ENCODE assay signal across 14 cellular contexts in genomic region chr17:1201132-1201702, GRCh38. TPM values are rescaled to one million over a fixed set of nuclear protein-coding genes. Genes with fewer than 3 reads are reported as not detected.
DNase-seq lines count a peak whose midpoint lies in the region; TF ChIP-seq lines count a peak whose summit lies in the region.
"Had no signal": no experiment of that assay in that cellular context is flagged by ENCODE, and none has a peak within 500 bp of the region (broad histone marks: within the 10 kb centered on the region; RNA-seq: fewer than 3 reads in every experiment).

No MANE protein-coding gene starts in this region.

- intact Hi-C loops in activated CD4-positive, alpha-beta T cell treated with anti-CD3 and anti-CD28 coated beads, Interleukin-2, amount 10 ng/mL, durations not matched to agents 24 days and 14 days (cut with micrococcal nuclease): no loop called here
- intact Hi-C loops in colonic mucosa (cut with DNase I): no loop called here

- no peak overlapping the region for H3K27ac ChIP-seq in colonic mucosa
- H3K27ac ChIP-seq: ascending aorta, right atrium auricular region, VCaP had no signal

- peak; percentile 86 for DNase-seq in activated CD4-positive, alpha-beta T cell treated with anti-CD3 and anti-CD28 coated beads, Interleukin-2, amount 10 ng/mL, durations not matched to agents 24 days and 14 days
- no peak for DNase-seq in activated CD4-positive, alpha-beta T cell treated with anti-CD3 and anti-CD28 coated beads, Interleukin-2, amount 50 U/mL, for 4 hours
- peak; percentile 81 for DNase-seq in activated CD8-positive, alpha-beta memory T cell treated with anti-CD3 and anti-CD28 coated beads for 24 hours
- no peak for DNase-seq in colonic mucosa
- DNase-seq in stimulated activated naive CD4-positive, alpha-beta T cell treated with Interleukin-2 at 50 U/mL for 16 hours (lab: John Stamatoyannopoulos, UW): peak; percentile 23
- no peak for DNase-seq in NCI-H2107 (lab: John Stamatoyannopoulos, UW)
- no peak for DNase-seq in AG08396 (ENCODE audit: low spot score)
- DNase-seq in NCI-H510A (lab: John Stamatoyannopoulos, UW): no peak
- DNase-seq: hippocampal formation, NCI-H2171 had no signal

- no peaks in the 10 kb centered on the region for H3K9me3 Mint-ChIP-seq in activated CD4-positive, alpha-beta T cell treated with anti-CD3 and anti-CD28 coated beads, Interleukin-2, amount 10 ng/mL, durations not matched to agents 24 days and 14 days

- no peak overlapping the region for H3K4me3 ChIP-seq in colonic mucosa
- H3K4me3 ChIP-seq: ascending aorta, K562, right atrium auricular region had no signal

- no peaks in the 10 kb centered on the region for H3K9me3 ChIP-seq in colonic mucosa
- H3K9me3 ChIP-seq: ascending aorta, right atrium auricular region had no signal

- peaks cover 4% of the 10 kb centered on the region for H3K27me3 Mint-ChIP-seq in activated CD4-positive, alpha-beta T cell treated with anti-CD3 and anti-CD28 coated beads, Interleukin-2, amount 10 ng/mL, durations not matched to agents 24 days and 14 days

- no peaks in the 10 kb centered on the region for H3K36me3 Mint-ChIP-seq in activated CD4-positive, alpha-beta T cell treated with anti-CD3 and anti-CD28 coated beads, Interleukin-2, amount 10 ng/mL, durations not matched to agents 24 days and 14 days (ENCODE audit: low read depth)

- no peak for TF ChIP-seq CTCF in colonic mucosa (IDR thresholded peaks at IDR 0.05)

- H3K27ac Mint-ChIP-seq in activated CD4-positive, alpha-beta T cell treated with anti-CD3 and anti-CD28 coated beads, Interleukin-2, amount 10 ng/mL, durations not matched to agents 24 days and 14 days: peak overlapping the region; percentile 87

- peaks cover 40% of the 10 kb centered on the region for H3K4me1 Mint-ChIP-seq in activated CD4-positive, alpha-beta T cell treated with anti-CD3 and anti-CD28 coated beads, Interleukin-2, amount 10 ng/mL, durations not matched to agents 24 days and 14 days

- H3K27me3 ChIP-seq in colonic mucosa: no peaks in the 10 kb centered on the region
- H3K27me3 ChIP-seq: ascending aorta, right atrium auricular region had no signal

- H3K36me3 ChIP-seq in colonic mucosa: no peaks in the 10 kb centered on the region
- H3K36me3 ChIP-seq: ascending aorta, right atrium auricular region had no signal

- H3K9ac ChIP-seq in colonic mucosa (ENCODE audit: low read depth in 2 of 2, low read length in 2 of 2): peak overlapping the region; percentile 15 to 24

- peak overlapping the region; percentile 70 for H3K4me3 Mint-ChIP-seq in activated CD4-positive, alpha-beta T cell treated with anti-CD3 and anti-CD28 coated beads, Interleukin-2, amount 10 ng/mL, durations not matched to agents 24 days and 14 days

- no peaks in the 10 kb centered on the region for H3K4me1 ChIP-seq in colonic mucosa

RNA-seq across cellular contexts. Expression of gene ABR, which starts 21.4 kb away (rescaled TPM):
- total RNA-seq in activated CD4-positive, alpha-beta T cell treated with anti-CD3 and anti-CD28 coated beads, Interleukin-2, amount 10 ng/mL, durations not matched to agents 24 days and 14 days: 58.9 and 66.4 TPM in 2 replicates
- 100 to 1,000 TPM; 243 to 326 TPM for total RNA-seq in colonic mucosa

Comparison
In these comparisons a context has a peak if more than half of its experiments do, and no peak if none do; other contexts are left out.
1. DNase-seq: peak in activated CD4-positive, alpha-beta T cell treated with anti-CD3 and anti-CD28 coated beads, Interleukin-2, amount 10 ng/mL, durations not matched to agents 24 days and 14 days (single experiment), activated CD8-positive, alpha-beta memory T cell treated with anti-CD3 and anti-CD28 coated beads for 24 hours (single experiment) and stimulated activated naive CD4-positive, alpha-beta T cell treated with Interleukin-2 at 50 U/mL for 16 hours (single experiment); none in activated CD4-positive, alpha-beta T cell treated with anti-CD3 and anti-CD28 coated beads, Interleukin-2, amount 50 U/mL, for 4 hours (0 of 2), colonic mucosa (single experiment), NCI-H2107 (single experiment), AG08396 (single experiment) and NCI-H510A (single experiment).